In genomic region chr5:112707187-112708179, GRCh38 we compare ENCODE assay signal across 8 cellular contexts. TPM values are rescaled to one million over a fixed set of nuclear protein-coding genes. Genes with fewer than 3 reads are reported as not detected.
A peak's percentile ranks its signal among the peaks of the same experiment; 100 is the strongest.
DNase-seq lines count a peak whose midpoint lies in the region; ATAC-seq and TF ChIP-seq lines count a peak whose summit lies in the region.

No MANE protein-coding gene starts in this region.

- TF ChIP-seq POLR2A in spleen (IDR thresholded peaks at IDR 0.05), result peak in 1 of 3 donors; percentile 28

- no peak for TF ChIP-seq CTCF in spleen (IDR thresholded peaks at IDR 0.05 in 8 of 11, conservative IDR thresholded peaks at IDR 0.05 in 3 of 11)

- peak overlapping the region; percentile 63 to 92 (median 80) for H3K4me3 ChIP-seq in spleen

- H3K4me1 Mint-ChIP-seq in central memory CD8-positive, alpha-beta T cell, result peaks cover 50% of the 10 kb centered on the region

- H3K36me3 ChIP-seq in spleen, result no peaks in the 10 kb centered on the region

- H3K27ac Mint-ChIP-seq in central memory CD8-positive, alpha-beta T cell (ENCODE audit: low read depth), result peak overlapping the region; percentile 90

- peak overlapping the region; percentile 92 for H3K4me3 Mint-ChIP-seq in central memory CD8-positive, alpha-beta T cell

- peaks cover 24 to 57% (median 45%) of the 10 kb centered on the region in 6 donors for H3K4me1 ChIP-seq in spleen

- H3K27me3 Mint-ChIP-seq in central memory CD8-positive, alpha-beta T cell, result peaks cover 13% of the 10 kb centered on the region

- intact Hi-C loops in spleen (cut with DNase I; ENCODE audit: low total_unique reads), result no loop called here

- ATAC-seq in GM19035 (IDR thresholded peaks at IDR 0.05; ENCODE audit: unreplicated experiment) (peak; percentile 91), HG03342 (IDR thresholded peaks at IDR 0.05; ENCODE audit: unreplicated experiment) (peak; percentile 93)
- peak; percentile 96 for ATAC-seq in central memory CD8-positive, alpha-beta T cell (replicated peaks; ENCODE audit: extremely low read depth, poor library complexity, severe bottlenecking)

- peaks cover 15% of the 10 kb centered on the region for H3K36me3 Mint-ChIP-seq in central memory CD8-positive, alpha-beta T cell (ENCODE audit: insufficient read depth)

- DNase-seq in AG20443 (ENCODE audit: low spot score) (peak; percentile 100), NCI-H345 treated with DMSO at 0.1 percent for 48 hours (lab: John Stamatoyannopoulos, UW; ENCODE audit: unreplicated experiment) (peak; percentile 96), iris pigment epithelial cell (ENCODE audit: low read depth) (peak; percentile 96), spleen (peak; percentile 99)
- DNase-seq in activated CD4-positive, CD25-positive, alpha-beta regulatory T cell treated with anti-CD3 and anti-CD28 coated beads, Interleukin-2, amount 50 U/mL, for 16 hours (ENCODE audit: low read depth, low spot score), result peak; percentile 92
- peak; percentile 85 to 94 for DNase-seq in central memory CD8-positive, alpha-beta T cell (ENCODE audit: low spot score in 2 of 2)

- H3K27ac ChIP-seq in spleen, result peak overlapping the region; percentile 77 to 97 (median 92)

- H3K9me3 ChIP-seq in spleen, result no peaks in the 10 kb centered on the region

- H3K9me3 Mint-ChIP-seq in central memory CD8-positive, alpha-beta T cell, result no peaks in the 10 kb centered on the region

- WGBS in spleen, 5 donors, result 3 to 5% (median 3%) methylated on average over 42 to 65 of the region's 65 CpGs

- no peaks in the 10 kb centered on the region for H3K27me3 ChIP-seq in spleen (replicated peaks in 1 of 7)

RNA-seq across cellular contexts. Expression of gene APC, which starts 30.2 kb away (rescaled TPM):
- total RNA-seq in spleen, result 10 to 100 TPM; 37.9 to 83.0 (median 58.5) TPM
- 1 to 10 TPM; 2.1 to 6.2 (median 2.5) TPM for polyA plus RNA-seq in spleen

Comparison
In these comparisons a context has a peak if more than half of its experiments do, and no peak if none do; other contexts are left out.
1. Peak in every context shown above with its lines: DNase-seq, ATAC-seq, H3K4me3 ChIP-seq and H3K27ac ChIP-seq.